Comparison of ENCODE assay signal across 14 cellular contexts in genomic region chr10:47458466-47459154, GRCh38. TPM values are rescaled to one million over a fixed set of nuclear protein-coding genes. Genes with fewer than 3 reads are reported as not detected.
A peak's percentile ranks its signal among the peaks of the same experiment; 100 is the strongest.
DNase-seq lines count a peak whose midpoint lies in the region; ATAC-seq and TF ChIP-seq lines count a peak whose summit lies in the region.
"Had no signal": no experiment of that assay in that cellular context is flagged by ENCODE, and none has a peak within 500 bp of the region (broad histone marks: within the 10 kb centered on the region; RNA-seq: fewer than 3 reads in every experiment).

No MANE protein-coding gene starts in this region.

- no peak overlapping the region for H2BK12ac ChIP-seq in mesenchymal stem cell (ENCODE audit: low read length in 2 of 2)

- no peak overlapping the region for H4K91ac ChIP-seq in mesenchymal stem cell (ENCODE audit: low read length)

- no peak overlapping the region for H2BK5ac ChIP-seq in mesenchymal stem cell (ENCODE audit: low read depth, low read length, poor library complexity, severe bottlenecking)

- no peaks in the 10 kb centered on the region for H3K79me1 ChIP-seq in mesenchymal stem cell (replicated peaks; ENCODE audit: low read length, poor library complexity, severe bottlenecking)

- peaks cover 0 to 10% of the 10 kb centered on the region in 2 experiments for H3K27me3 ChIP-seq in mesenchymal stem cell (ENCODE audit: control insufficient read depth in 1 of 2, insufficient read depth in 1 of 2, low read length in 2 of 2)

- peaks cover 14% of the 10 kb centered on the region for H3K4me1 Mint-ChIP-seq in chondrocyte (ENCODE audit: low read depth)

- no peak overlapping the region for H2BK15ac ChIP-seq in mesenchymal stem cell (ENCODE audit: low read depth, poor library complexity, severe bottlenecking)

- H2AFZ ChIP-seq in mesenchymal stem cell (ENCODE audit: low read depth, low read length): no peak overlapping the region

- no peak for TF ChIP-seq CTCF in AG09319 (IDR thresholded peaks at IDR 0.05; ENCODE audit: low read depth, low read length)
- no peak for TF ChIP-seq CTCF in chondrocyte (IDR thresholded peaks at IDR 0.05)

- no peak overlapping the region for H3K9ac ChIP-seq in mesenchymal stem cell (ENCODE audit: low read length)

- peaks cover 6% of the 10 kb centered on the region for H3K27me3 Mint-ChIP-seq in chondrocyte (ENCODE audit: low read depth)

- no peaks in the 10 kb centered on the region for H3K36me3 Mint-ChIP-seq in chondrocyte (ENCODE audit: low read depth)
- H3K36me3 Mint-ChIP-seq: brain; CD4-positive, CD25-positive, alpha-beta regulatory T cell; mesothelial cell of epicardium had no signal

- ATAC-seq in GM19324 (IDR thresholded peaks at IDR 0.05; ENCODE audit: low FRiP score, unreplicated experiment): no peak
- ATAC-seq in GM21526 (IDR thresholded peaks at IDR 0.05; ENCODE audit: low FRiP score, unreplicated experiment): no peak

- no peak overlapping the region for H2BK120ac ChIP-seq in mesenchymal stem cell (ENCODE audit: low read depth, low read length)

- no peaks in the 10 kb centered on the region for H3K9me3 Mint-ChIP-seq in chondrocyte (ENCODE audit: low read depth)
- H3K9me3 Mint-ChIP-seq: activated T-helper 1 cell treated with anti-CD3 and anti-CD28 coated beads, Interleukin-12 subunit alpha, Interleukin-12 subunit beta, Interleukin-2, Interleukin-4 antibody, amounts not matched to agents 30 ng/mL and 10 ng/mL and 1 ng/mL, durations not matched to agents 14 hours and 24 hours and 36 hours; CD4-positive, CD25-positive, alpha-beta regulatory T cell; mesothelial cell of epicardium had no signal

- no peak overlapping the region for H3K4me3 Mint-ChIP-seq in chondrocyte (ENCODE audit: unreplicated experiment)
- H3K4me3 Mint-ChIP-seq: activated T-helper 1 cell treated with anti-CD3 and anti-CD28 coated beads, Interleukin-12 subunit alpha, Interleukin-12 subunit beta, Interleukin-2, Interleukin-4 antibody, amounts not matched to agents 30 ng/mL and 10 ng/mL and 1 ng/mL, durations not matched to agents 14 hours and 24 hours and 36 hours; brain; CD4-positive, CD25-positive, alpha-beta regulatory T cell; mesothelial cell of epicardium had no signal

- no peaks in the 10 kb centered on the region for H3K36me3 ChIP-seq in mesenchymal stem cell (ENCODE audit: control insufficient read depth in 1 of 2, insufficient read depth in 2 of 2, low read depth in 1 of 2, low read length in 2 of 2)

- H3K4me1 ChIP-seq in mesenchymal stem cell (ENCODE audit: control insufficient read depth, insufficient read depth, low read depth, low read length): peaks cover 2% of the 10 kb centered on the region

- H3K9me3 ChIP-seq in mesenchymal stem cell (ENCODE audit: control insufficient read depth, low read length): no peaks in the 10 kb centered on the region

- no peak overlapping the region for H3K18ac ChIP-seq in mesenchymal stem cell (ENCODE audit: low read depth in 1 of 2, low read length in 2 of 2)

- no peak overlapping the region for H4K8ac ChIP-seq in mesenchymal stem cell (ENCODE audit: low read length)

- DNase-seq in AG09319 (ENCODE audit: extremely low read depth, low read depth) (peak; percentile 16), HT1080 (ENCODE audit: low read depth) (peak; percentile 75), chondrocyte (ENCODE audit: low spot score) (no peak), mesenchymal stem cell (peak; percentile 87), cortex of kidney (lab: John Stamatoyannopoulos, UW) (no peak)
- no peak for DNase-seq in NK-92 treated with Interleukin-12 subunit alpha and Interleukin-12 subunit beta, amount 100 ng/mL, for 24 hours (lab: John Stamatoyannopoulos, UW)
- DNase-seq: activated CD4-positive, CD25-positive, alpha-beta regulatory T cell; CD4-positive, CD25-positive, alpha-beta regulatory T cell; NCI-H1694 treated with DMSO at 0.1 percent for 48 hours had no signal

- H3K27ac ChIP-seq in mesenchymal stem cell (ENCODE audit: low read length, poor library complexity, severe bottlenecking): no peak overlapping the region

- peak overlapping the region; percentile 57 for H3K27ac Mint-ChIP-seq in chondrocyte (ENCODE audit: unreplicated experiment)
- H3K27ac Mint-ChIP-seq: activated T-helper 1 cell treated with anti-CD3 and anti-CD28 coated beads, Interleukin-12 subunit alpha, Interleukin-12 subunit beta, Interleukin-2, Interleukin-4 antibody, amounts not matched to agents 30 ng/mL and 10 ng/mL and 1 ng/mL, durations not matched to agents 14 hours and 24 hours and 36 hours; brain; CD4-positive, CD25-positive, alpha-beta regulatory T cell; mesothelial cell of epicardium had no signal

- H2AK5ac ChIP-seq in mesenchymal stem cell (ENCODE audit: low read length, severe bottlenecking): no peak overlapping the region

- H3K4me2 ChIP-seq in mesenchymal stem cell (ENCODE audit: low read length, poor library complexity, severe bottlenecking): no peak overlapping the region

- no peak overlapping the region for H3K4me3 ChIP-seq in mesenchymal stem cell (ENCODE audit: insufficient read depth in 1 of 2, low read depth in 1 of 2, low read length in 2 of 2)

- no peak overlapping the region for H3K14ac ChIP-seq in mesenchymal stem cell (ENCODE audit: low read length in 2 of 2)

- H3K23ac ChIP-seq in mesenchymal stem cell (ENCODE audit: low read length in 2 of 2): no peak overlapping the region

- WGBS in mesenchymal stem cell: under 1% methylated on average over 2 of the region's 4 CpGs

- H3K4ac ChIP-seq in mesenchymal stem cell (ENCODE audit: low read depth in 1 of 2, low read length in 2 of 2): no peak overlapping the region

RNA-seq across cellular contexts. Expression of gene ANXA8, which starts 25.3 kb away (rescaled TPM):
- 0.23 and 0.88 TPM in 2 replicates for total RNA-seq in HT1080 (2014; rRNA removed; shearing (Covaris generic))
- polyA plus RNA-seq in HT1080 (2015; cell fraction: cytosol; rRNA removed): 1.2 and 1.6 TPM in 2 replicates
- polyA plus RNA-seq in HT1080 (2015; cell fraction: nucleus; rRNA removed): 3.2 and 5.1 TPM in 2 replicates
- 0.27 to 0.77 TPM in 2 of 3 replicates, not detected in the other for total RNA-seq in chondrocyte
- 0.14 TPM for polyA plus RNA-seq in mesenchymal stem cell (2013, experiment 1 of 2)
- 0.22 TPM for polyA plus RNA-seq in mesenchymal stem cell (2013, experiment 2 of 2)
- total RNA-seq: activated T-helper 1 cell treated with anti-CD3 and anti-CD28 coated beads, Interleukin-12 subunit alpha, Interleukin-12 subunit beta, Interleukin-2, Interleukin-4 antibody, amounts not matched to agents 30 ng/mL and 10 ng/mL and 1 ng/mL, durations not matched to agents 14 hours and 24 hours and 36 hours; CD4-positive, CD25-positive, alpha-beta regulatory T cell had no signal
- polyA plus RNA-seq: CD4-positive, CD25-positive, alpha-beta regulatory T cell had no signal

RNA-seq across cellular contexts. Expression of gene FAM25G, which starts 32.9 kb away (rescaled TPM):
- total RNA-seq in HT1080 (2014; rRNA removed; shearing (Covaris generic)): not detected in 2 replicates
- not detected in 2 replicates for polyA plus RNA-seq in HT1080 (2015; cell fraction: cytosol; rRNA removed)
- polyA plus RNA-seq in HT1080 (2015; cell fraction: nucleus; rRNA removed): not detected in 2 replicates
- total RNA-seq in chondrocyte: not detected in 3 replicates
- polyA plus RNA-seq in mesenchymal stem cell (2013, experiment 1 of 2): not detected
- not detected for polyA plus RNA-seq in mesenchymal stem cell (2013, experiment 2 of 2)
- total RNA-seq: activated T-helper 1 cell treated with anti-CD3 and anti-CD28 coated beads, Interleukin-12 subunit alpha, Interleukin-12 subunit beta, Interleukin-2, Interleukin-4 antibody, amounts not matched to agents 30 ng/mL and 10 ng/mL and 1 ng/mL, durations not matched to agents 14 hours and 24 hours and 36 hours; CD4-positive, CD25-positive, alpha-beta regulatory T cell; mesothelial cell of epicardium had no signal
- polyA plus RNA-seq: CD4-positive, CD25-positive, alpha-beta regulatory T cell had no signal

Comparison
In these comparisons a context has a peak if more than half of its experiments do, and no peak if none do; other contexts are left out.
1. DNase-seq: peak in AG09319 (single experiment), HT1080 (single experiment) and mesenchymal stem cell (single experiment); none in chondrocyte (single experiment), cortex of kidney (single experiment) and NK-92 treated with Interleukin-12 subunit alpha and Interleukin-12 subunit beta, amount 100 ng/mL, for 24 hours (single experiment).